In the genomic region with DNA sequence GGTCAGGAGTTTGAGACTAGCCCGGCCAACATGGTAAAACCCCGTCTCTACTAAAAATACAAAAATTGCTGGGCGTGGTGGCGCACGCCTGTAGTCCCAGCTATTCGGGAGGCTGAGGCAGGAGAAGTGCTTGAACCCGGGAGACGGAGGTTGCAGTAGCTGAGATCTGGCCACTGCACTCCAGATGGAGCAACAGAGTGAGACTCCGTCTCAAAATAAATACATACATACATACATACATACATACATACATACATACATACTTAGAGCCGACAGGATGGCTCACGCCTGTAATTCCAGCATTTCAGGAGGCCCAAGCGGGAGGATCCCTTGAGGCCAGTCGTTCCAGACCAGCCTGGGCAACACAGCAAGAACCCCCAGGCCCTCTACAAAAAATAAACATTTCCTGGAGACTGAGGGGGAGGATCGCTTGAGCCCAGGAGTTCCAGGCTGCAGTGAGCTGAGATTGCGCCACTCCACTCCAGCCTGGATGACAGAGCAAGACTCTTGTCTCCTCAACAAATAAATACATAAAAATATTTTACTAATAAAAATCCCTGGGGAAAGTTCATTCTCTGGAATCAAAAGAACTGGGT, we compare ENCODE assay signal across 8 cellular contexts. TPM values are rescaled to one million over a fixed set of nuclear protein-coding genes. Genes with fewer than 3 reads are reported as not detected.
DNase-seq lines count a peak whose midpoint lies in the region; ATAC-seq and TF ChIP-seq lines count a peak whose summit lies in the region.

No MANE protein-coding gene starts in this region.

- no peaks in the 10 kb centered on the region for H3K36me3 ChIP-seq in cardiac muscle cell
- H3K36me3 ChIP-seq in lower lobe of right lung: no peaks in the 10 kb centered on the region
- H3K36me3 ChIP-seq in urinary bladder (ENCODE audit: insufficient read depth): no peaks in the 10 kb centered on the region

- H3K27ac Mint-ChIP-seq in brain: peak overlapping the region; percentile 99 to 100 (median 100)

- H3K36me3 Mint-ChIP-seq in brain: no peaks in the 10 kb centered on the region

- peak; percentile 54 to 78 for ATAC-seq in lower lobe of right lung
- no peak for ATAC-seq in GM19397 (IDR thresholded peaks at IDR 0.05; ENCODE audit: unreplicated experiment)
- no peak for ATAC-seq in HG03378 (IDR thresholded peaks at IDR 0.05; ENCODE audit: unreplicated experiment)

- H3K9me3 ChIP-seq in cardiac muscle cell (ENCODE audit: low read depth) (no peaks in the 10 kb centered on the region), lower lobe of right lung (no peaks in the 10 kb centered on the region)

- intact Hi-C loops in cardiac septum (cut with DNase I) (no loop called here), lower lobe of right lung (cut with DNase I) (no loop called here)

- peak overlapping the region; percentile 99 for H3K4me3 ChIP-seq in cardiac muscle cell
- peak overlapping the region; percentile 95 for H3K4me3 ChIP-seq in lower lobe of right lung
- peak overlapping the region; percentile 71 for H3K4me3 ChIP-seq in urinary bladder (ENCODE audit: low read depth, low read length)

- no peaks in the 10 kb centered on the region for H3K27me3 ChIP-seq in cardiac muscle cell
- H3K27me3 ChIP-seq in lower lobe of right lung (ENCODE audit: low read depth): no peaks in the 10 kb centered on the region

- TF ChIP-seq CTCF in cardiac muscle cell (IDR thresholded peaks at IDR 0.05; ENCODE audit: low read depth, low read length): no peak
- TF ChIP-seq CTCF in brain (conservative IDR thresholded peaks at IDR 0.05): no peak
- no peak for TF ChIP-seq CTCF in lower lobe of right lung (IDR thresholded peaks at IDR 0.05)

- peak overlapping the region; percentile 98 to 100 (median 100) for H3K4me3 Mint-ChIP-seq in brain

- DNase-seq in cardiac muscle cell (ENCODE audit: low read depth in 1 of 2, low spot score in 1 of 2): peak in 1 of 2 donors; percentile 56
- no peak for DNase-seq in cardiac septum (ENCODE audit: low spot score)
- DNase-seq in lower lobe of right lung: peak; percentile 78
- DNase-seq in GDM1 (lab: John Stamatoyannopoulos, UW): no peak

- peaks cover 7% of the 10 kb centered on the region for H3K27me3 Mint-ChIP-seq in brain

- 71% methylated on average over 15 of the region's 15 CpGs for WGBS in urinary bladder

- H3K4me1 ChIP-seq in cardiac muscle cell (ENCODE audit: low read depth) (no peaks in the 10 kb centered on the region), lower lobe of right lung (peaks cover 27% of the 10 kb centered on the region), urinary bladder (ENCODE audit: insufficient read depth) (no peaks in the 10 kb centered on the region)

- H3K27ac ChIP-seq in cardiac muscle cell: peak overlapping the region; percentile 99
- H3K27ac ChIP-seq in lower lobe of right lung: peak overlapping the region; percentile 99
- H3K27ac ChIP-seq in urinary bladder (ENCODE audit: low read depth): no peak overlapping the region

- no peaks in the 10 kb centered on the region for H3K9me3 Mint-ChIP-seq in brain

- peaks cover 17% of the 10 kb centered on the region for H3K4me1 Mint-ChIP-seq in brain

RNA-seq across cellular contexts. Expression of gene FBXL18, which starts 0.9 kb away (rescaled TPM):
- 10.0 and 11.4 TPM in 2 replicates for total RNA-seq in cardiac muscle cell
- 5.1 and 8.3 TPM in 2 replicates for polyA plus RNA-seq in cardiac muscle cell
- total RNA-seq in cardiac septum: 5.0 TPM
- polyA plus RNA-seq in brain (ENCODE audit: insufficient read depth, low read depth, low replicate concordance): 8.2 TPM
- total RNA-seq in lower lobe of right lung: 9.2 TPM
- 2.3 TPM for total RNA-seq in urinary bladder
- 4.3 TPM for polyA plus RNA-seq in urinary bladder

RNA-seq across cellular contexts. Expression of gene ACTB, which starts 15.9 kb away (rescaled TPM):
- total RNA-seq in cardiac muscle cell: 2,248 and 2,483 TPM in 2 replicates
- 2,826 and 3,628 TPM in 2 replicates for polyA plus RNA-seq in cardiac muscle cell
- 926 TPM for total RNA-seq in cardiac septum
- polyA plus RNA-seq in brain (ENCODE audit: insufficient read depth, low read depth, low replicate concordance): 4,273 TPM
- total RNA-seq in lower lobe of right lung: 3,617 TPM
- total RNA-seq in urinary bladder: 1,766 TPM
- 9,675 TPM for polyA plus RNA-seq in urinary bladder

Comparison
In these comparisons a context has a peak if more than half of its experiments do, and no peak if none do; other contexts are left out.
1. ATAC-seq: peak in lower lobe of right lung (2 of 2); none in GM19397 (single experiment) and HG03378 (single experiment).
2. Peak in every context shown above with its lines, with median percentiles within 50 percentile points of each other: H3K4me3 ChIP-seq.